In genomic region chr19:54286283-54286682, GRCh38 we compare ENCODE assay signal across 11 cellular contexts. TPM values are rescaled to one million over a fixed set of nuclear protein-coding genes. Genes with fewer than 3 reads are reported as not detected.
A peak's percentile ranks its signal among the peaks of the same experiment; 100 is the strongest.
DNase-seq lines count a peak whose midpoint lies in the region; ATAC-seq, FAIRE-seq and TF ChIP-seq lines count a peak whose summit lies in the region.
"Not testable (repeated sequence)": the region's sequence is repeated elsewhere in the genome, so short reads cannot be mapped to it uniquely, and the experiment has no call there.
"Had no signal": no experiment of that assay in that cellular context is flagged by ENCODE, and none has a peak within 500 bp of the region (broad histone marks: within the 10 kb centered on the region; RNA-seq: fewer than 3 reads in every experiment).

No MANE protein-coding gene starts in this region.

- H3K79me2 ChIP-seq in GM12878 (ENCODE audit: control insufficient read depth, insufficient read depth, low read length): not testable (repeated sequence)

- RAD21 ChIA-PET in GM12878 (lab: Charles Lee; ENCODE audit: unreplicated experiment): not testable (repeated sequence)

- WGBS in GM12878 (ENCODE audit: insufficient coverage, insufficient replicate concordance, low lambda C conversion rate, missing lambda C conversion rate): 11% methylated on average over 7 of the region's 10 CpGs

- peaks cover 92% of the 10 kb centered on the region for H3K4me1 ChIP-seq in BLaER1
- H3K4me1 ChIP-seq in Panc1 (ENCODE audit: control insufficient read depth, insufficient read depth, low read length); GM12878 (ENCODE audit: control insufficient read depth, insufficient read depth, low read length); upper lobe of right lung: not testable (repeated sequence)

- CTCF ChIA-PET in Panc1 (lab: Charles Lee); GM12878 (lab: Yijun Ruan, JAX): not testable (repeated sequence)

- H3K27me3 Mint-ChIP-seq in osteocyte (ENCODE audit: unreplicated experiment): not testable (repeated sequence)

- peak overlapping the region; percentile 93 for H3K4me2 ChIP-seq in BLaER1
- H3K4me2 ChIP-seq in GM12878 (ENCODE audit: control insufficient read depth, insufficient read depth): not testable (repeated sequence)

- POLR2A ChIA-PET in Panc1 (lab: Charles Lee); GM12878 (lab: Charles Lee): not testable (repeated sequence)

- H3K9me3 Mint-ChIP-seq in osteocyte (ENCODE audit: unreplicated experiment): not testable (repeated sequence)

- SMC1A ChIA-PET in GM12878 (lab: Charles Lee; ENCODE audit: uncharacterized antibody, unreplicated experiment): not testable (repeated sequence)

- DNase-seq in GM12892 (ENCODE audit: insufficient read length); Panc1 (ENCODE audit: low read depth, low spot score); GM12878 (ENCODE audit: low read depth, low spot score); upper lobe of right lung: not testable (repeated sequence)
- peak; percentile 45 for DNase-seq in mesenteric fat pad (ENCODE audit: low spot score)
- DNase-seq in osteocyte (ENCODE audit: extremely low spot score, unreplicated experiment): peak; percentile 51

- not testable (repeated sequence) for H3K9me3 ChIP-seq in BLaER1; Panc1 (ENCODE audit: control insufficient read depth, insufficient read depth, low read depth, low read length); GM12878 (replicated peaks; ENCODE audit: control insufficient read depth, insufficient read depth, low read length); upper lobe of right lung

- H3K27ac Mint-ChIP-seq in osteocyte (ENCODE audit: unreplicated experiment): not testable (repeated sequence)

- not testable (repeated sequence) for TF ChIP-seq CTCF in Panc1 (IDR thresholded peaks at IDR 0.05); GM12878 (IDR thresholded peaks at IDR 0.05 in 2 of 3, conservative IDR thresholded peaks at IDR 0.05 in 1 of 3; ENCODE audit: control insufficient read depth in 2 of 3, extremely low read depth in 1 of 3, insufficient read depth in 1 of 3, low read depth in 3 of 3, low read length in 3 of 3); osteocyte (IDR thresholded peaks at IDR 0.05); upper lobe of right lung (IDR thresholded peaks at IDR 0.05)

- not testable (repeated sequence) for H3K36me3 ChIP-seq in BLaER1; Panc1 (ENCODE audit: control insufficient read depth, insufficient read depth, low read length); GM12878 (ENCODE audit: control insufficient read depth in 2 of 2, insufficient read depth in 2 of 2, low read length in 1 of 2); upper lobe of right lung

- H3K9ac ChIP-seq in BLaER1: peak overlapping the region; percentile 86
- H3K9ac ChIP-seq in GM12878 (ENCODE audit: control insufficient read depth, insufficient read depth, low read length): not testable (repeated sequence)

- H3K27ac ChIP-seq in BLaER1: peak overlapping the region; percentile 97
- H3K27ac ChIP-seq in Panc1 (ENCODE audit: low read length); GM12878 (ENCODE audit: control insufficient read depth, insufficient read depth); upper lobe of right lung: not testable (repeated sequence)

- H2AFZ ChIP-seq in GM12878 (ENCODE audit: control insufficient read depth, low read depth, low read length): not testable (repeated sequence)

- H4K20me1 ChIP-seq in BLaER1; GM12878 (ENCODE audit: control insufficient read depth, insufficient read depth): not testable (repeated sequence)

- not testable (repeated sequence) for BruUV-seq in Panc1 (replicated peaks; lab: Mats Ljungman, UMichigan); GM12878 (replicated peaks; lab: Mats Ljungman, UMichigan)

- in situ Hi-C loops in Panc1 (cut with HindIII; ENCODE audit: low pct_unique_long_range_greater_than_20kb, low sequenced_read_pairs); GM12878 (cut with MboI): not testable (repeated sequence)

- FAIRE-seq in GM12892 (lab: Jason Lieb, UNC) (peak; percentile 83), GM12878 (lab: Jason Lieb, UNC) (peak; percentile 47)

- H3K4me3 Mint-ChIP-seq in osteocyte (ENCODE audit: unreplicated experiment): not testable (repeated sequence)

- H3K4me3 ChIP-seq in BLaER1: peak overlapping the region; percentile 36
- H3K4me3 ChIP-seq in Panc1 (ENCODE audit: low read depth in 2 of 2, low read length in 2 of 2); GM12878; upper lobe of right lung: not testable (repeated sequence)

- intact Hi-C loops in Panc1 (cut with micrococcal nuclease; ENCODE audit: unreplicated experiment); GM12878 (cut with micrococcal nuclease; ENCODE audit: unreplicated experiment); upper lobe of right lung (cut with DNase I): not testable (repeated sequence)

- H3K4me1 Mint-ChIP-seq in osteocyte (ENCODE audit: unreplicated experiment): not testable (repeated sequence)

- not testable (repeated sequence) for TF ChIP-seq EP300 in GM12878 (IDR thresholded peaks at IDR 0.05; ENCODE audit: borderline replicate concordance in 1 of 2, control insufficient read depth in 1 of 2, low read depth in 2 of 2, low read length in 2 of 2)

- not testable (repeated sequence) for TF ChIP-seq POLR2A in GM12892 (IDR thresholded peaks at IDR 0.05; ENCODE audit: low read depth, low read length); GM12878 (IDR thresholded peaks at IDR 0.05; ENCODE audit: low read depth, low read length)

- H3K36me3 Mint-ChIP-seq in osteocyte (ENCODE audit: unreplicated experiment): not testable (repeated sequence)

- peak; percentile 40 for ATAC-seq in Panc1
- ATAC-seq in GM12878: peak; percentile 72
- peak; percentile 26 for ATAC-seq in esophagus mucosa
- peak; percentile 23 for ATAC-seq in upper lobe of right lung

- H3K27me3 ChIP-seq in BLaER1; GM12878 (replicated peaks in 1 of 2; ENCODE audit: control insufficient read depth in 2 of 2, insufficient read depth in 2 of 2, low read length in 1 of 2); upper lobe of right lung: not testable (repeated sequence)
- H3K27me3 ChIP-seq in Panc1 (ENCODE audit: control insufficient read depth, insufficient read depth, low read length): peaks cover 16% of the 10 kb centered on the region

- not testable (repeated sequence) for TF ChIP-seq RAD21 in GM12878 (IDR thresholded peaks at IDR 0.05; ENCODE audit: insufficient read depth, low read depth, low read length)

RNA-seq across cellular contexts. Expression of gene LILRB2, which starts 5.4 kb away (rescaled TPM):
- not detected for polyA plus RNA-seq in GM12892 (2012; ENCODE audit: missing spikeins)
- not detected for total RNA-seq in Panc1 (2021; ENCODE audit: unreplicated experiment)
- polyA plus RNA-seq in Panc1 (2012; ENCODE audit: insufficient read length): not detected
- 0.27 and 0.33 TPM in 2 replicates for total RNA-seq in GM12878 (2013; cell fraction: nucleolus; rRNA removed)
- total RNA-seq in GM12878 (2014; rRNA removed): 0.17 TPM in 1 of 2 replicates, not detected in the other
- total RNA-seq in GM12878 (2014; rRNA removed; fragmentation: Illumina TruSeq; extraction: Trizol): 0.09 TPM in 2 replicates
- not detected in 2 replicates for total RNA-seq in GM12878 (2021)
- polyA plus RNA-seq in GM12878 (2011; ENCODE audit: low read depth): not detected
- 0.08 TPM in 1 of 2 replicates, not detected in the other for polyA plus RNA-seq in GM12878 (2011; rRNA removed)
- 0.03 TPM in 1 of 2 replicates, not detected in the other for polyA plus RNA-seq in GM12878 (2011; cell fraction: cytosol; rRNA removed)
- polyA plus RNA-seq in GM12878 (2011; cell fraction: nucleus; rRNA removed): 0.07 and 0.13 TPM in 2 replicates
- 0.08 TPM in 1 of 2 replicates, not detected in the other for polyA plus RNA-seq in GM12878 (2012)
- polyA plus RNA-seq in GM12878 (2014; fragmentation: Illumina TruSeq; extraction: Trizol): 0.15 TPM in 1 of 2 replicates, not detected in the other
- polyA plus RNA-seq in GM12878 (2014; fragmentation: Nextera tagmentation; extraction: Ambion mirVana): not detected
- polyA plus RNA-seq in GM12878 (2014; rRNA removed): 0.11 and 0.15 TPM in 2 replicates
- under 1 TPM in 1 of 2 experiments, not detected in 1; 0.18 TPM for polyA plus RNA-seq in GM12878 (2016; fragmentation: Nextera tagmentation; extraction: Ambion mirVana)
- not detected in 2 replicates for polyA minus RNA-seq in GM12878 (2011; rRNA and poly(A)+ RNA removed)
- polyA minus RNA-seq in GM12878 (2011; cell fraction: cytosol; rRNA and poly(A)+ RNA removed): not detected in 2 replicates
- 0.19 TPM in 1 of 2 replicates, not detected in the other for polyA minus RNA-seq in GM12878 (2011; cell fraction: nucleus; rRNA and poly(A)+ RNA removed)
- 0.84 TPM for total RNA-seq in esophagus mucosa
- 14.4 TPM for total RNA-seq in mesenteric fat pad
- total RNA-seq in osteocyte: not detected in 2 replicates
- total RNA-seq in upper lobe of right lung: 18.8 TPM
- total RNA-seq: GM23338, H7 had no signal
- polyA plus RNA-seq: CD4-positive, alpha-beta memory T cell; GM23338 had no signal

RNA-seq across cellular contexts. Expression of gene LILRA5, which starts 26.7 kb away (rescaled TPM):
- not detected for polyA plus RNA-seq in GM12892 (2012; ENCODE audit: missing spikeins)
- total RNA-seq in Panc1 (2021; ENCODE audit: unreplicated experiment): not detected
- not detected for polyA plus RNA-seq in Panc1 (2012; ENCODE audit: insufficient read length)
- total RNA-seq in GM12878 (2013; cell fraction: nucleolus; rRNA removed): 1.8 TPM in 1 of 2 replicates, not detected in the other
- 0.73 and 0.76 TPM in 2 replicates for total RNA-seq in GM12878 (2014; rRNA removed)
- total RNA-seq in GM12878 (2014; rRNA removed; fragmentation: Illumina TruSeq; extraction: Trizol): 0.31 and 0.32 TPM in 2 replicates
- 0.41 and 0.51 TPM in 2 replicates for total RNA-seq in GM12878 (2021)
- polyA plus RNA-seq in GM12878 (2011; ENCODE audit: low read depth): not detected
- not detected in 2 replicates for polyA plus RNA-seq in GM12878 (2011; rRNA removed)
- not detected in 2 replicates for polyA plus RNA-seq in GM12878 (2011; cell fraction: cytosol; rRNA removed)
- polyA plus RNA-seq in GM12878 (2011; cell fraction: nucleus; rRNA removed): not detected in 2 replicates
- polyA plus RNA-seq in GM12878 (2012): not detected in 2 replicates
- 0.31 TPM in 1 of 2 replicates, not detected in the other for polyA plus RNA-seq in GM12878 (2014; fragmentation: Illumina TruSeq; extraction: Trizol)
- polyA plus RNA-seq in GM12878 (2014; fragmentation: Nextera tagmentation; extraction: Ambion mirVana): under 1 TPM in 1 of 2 experiments, not detected in 1; 0.05 TPM
- 0.18 and 1.2 TPM in 2 replicates for polyA plus RNA-seq in GM12878 (2014; rRNA removed)
- not detected for polyA plus RNA-seq in GM12878 (2016; fragmentation: Nextera tagmentation; extraction: Ambion mirVana)
- 0.21 TPM in 1 of 2 replicates, not detected in the other for polyA minus RNA-seq in GM12878 (2011; rRNA and poly(A)+ RNA removed)
- polyA minus RNA-seq in GM12878 (2011; cell fraction: cytosol; rRNA and poly(A)+ RNA removed): not detected in 2 replicates
- polyA minus RNA-seq in GM12878 (2011; cell fraction: nucleus; rRNA and poly(A)+ RNA removed): not detected in 2 replicates
- total RNA-seq in esophagus mucosa: 0.64 TPM
- 23.0 TPM for total RNA-seq in mesenteric fat pad
- total RNA-seq in osteocyte: not detected in 2 replicates
- total RNA-seq in upper lobe of right lung: 13.5 TPM
- total RNA-seq: GM23338, H7 had no signal
- polyA plus RNA-seq: CD4-positive, alpha-beta memory T cell; GM23338 had no signal

RNA-seq across cellular contexts. Expression of gene LILRB5, which starts 29.2 kb away (rescaled TPM):
- 0.06 TPM for polyA plus RNA-seq in GM12892 (2012; ENCODE audit: missing spikeins)
- total RNA-seq in Panc1 (2021; ENCODE audit: unreplicated experiment) (0.05 TPM), GM12878 (2014; rRNA removed) (not detected in 2 replicates), GM12878 (2014; rRNA removed; fragmentation: Illumina TruSeq; extraction: Trizol) (not detected in 2 replicates), GM12878 (2021) (0.05 and 0.13 TPM in 2 replicates), esophagus mucosa (0.32 TPM), mesenteric fat pad (69.4 TPM), osteocyte (not detected in 2 replicates), upper lobe of right lung (9.1 TPM)
- 0.07 TPM for polyA plus RNA-seq in Panc1 (2012; ENCODE audit: insufficient read length)
- not detected in 2 replicates for total RNA-seq in GM12878 (2013; cell fraction: nucleolus; rRNA removed)
- polyA plus RNA-seq in GM12878 (2011; ENCODE audit: low read depth): not detected
- polyA plus RNA-seq in GM12878 (2011; rRNA removed) (0.01 TPM in 1 of 2 replicates, not detected in the other), GM12878 (2014; fragmentation: Illumina TruSeq; extraction: Trizol) (not detected in 2 replicates), GM12878 (2014; fragmentation: Nextera tagmentation; extraction: Ambion mirVana) (not detected), GM12878 (2014; rRNA removed) (not detected in 2 replicates), GM12878 (2016; fragmentation: Nextera tagmentation; extraction: Ambion mirVana) (not detected)
- polyA plus RNA-seq in GM12878 (2011; cell fraction: cytosol; rRNA removed): not detected in 2 replicates
- 0.01 and 0.10 TPM in 2 replicates for polyA plus RNA-seq in GM12878 (2011; cell fraction: nucleus; rRNA removed)
- 0.08 TPM in 1 of 2 replicates, not detected in the other for polyA plus RNA-seq in GM12878 (2012)
- polyA minus RNA-seq in GM12878 (2011; rRNA and poly(A)+ RNA removed): not detected in 2 replicates
- not detected in 2 replicates for polyA minus RNA-seq in GM12878 (2011; cell fraction: cytosol; rRNA and poly(A)+ RNA removed)
- polyA minus RNA-seq in GM12878 (2011; cell fraction: nucleus; rRNA and poly(A)+ RNA removed): not detected in 2 replicates
- total RNA-seq: GM23338, H7 had no signal
- polyA plus RNA-seq: CD4-positive, alpha-beta memory T cell; GM23338 had no signal

RNA-seq across cellular contexts. Expression of gene LILRA6, which starts 43.7 kb away (rescaled TPM):
- 4.2 TPM for polyA plus RNA-seq in GM12892 (2012; ENCODE audit: missing spikeins)
- total RNA-seq in Panc1 (2021; ENCODE audit: unreplicated experiment) (0.08 TPM), GM12878 (2014; rRNA removed) (0.11 TPM in 1 of 2 replicates, not detected in the other), GM12878 (2014; rRNA removed; fragmentation: Illumina TruSeq; extraction: Trizol) (not detected in 2 replicates), GM12878 (2021) (0.10 TPM in 1 of 2 replicates, not detected in the other), esophagus mucosa (not detected), mesenteric fat pad (26.5 TPM), osteocyte (not detected in 2 replicates), upper lobe of right lung (21.4 TPM)
- not detected for polyA plus RNA-seq in Panc1 (2012; ENCODE audit: insufficient read length)
- 0.73 and 1.3 TPM in 2 replicates for total RNA-seq in GM12878 (2013; cell fraction: nucleolus; rRNA removed)
- polyA plus RNA-seq in GM12878 (2011; ENCODE audit: low read depth): not detected
- polyA plus RNA-seq in GM12878 (2011; rRNA removed) (1.2 and 1.7 TPM in 2 replicates), GM12878 (2014; fragmentation: Illumina TruSeq; extraction: Trizol) (0.07 TPM in 1 of 2 replicates, not detected in the other), GM12878 (2014; fragmentation: Nextera tagmentation; extraction: Ambion mirVana) (under 1 TPM; 0.04 to 0.05 TPM), GM12878 (2014; rRNA removed) (0.09 and 0.19 TPM in 2 replicates), GM12878 (2016; fragmentation: Nextera tagmentation; extraction: Ambion mirVana) (under 1 TPM in 1 of 2 experiments, not detected in 1; 0.05 TPM)
- 0.79 and 1.1 TPM in 2 replicates for polyA plus RNA-seq in GM12878 (2011; cell fraction: cytosol; rRNA removed)
- 2.2 and 5.0 TPM in 2 replicates for polyA plus RNA-seq in GM12878 (2011; cell fraction: nucleus; rRNA removed)
- polyA plus RNA-seq in GM12878 (2012): 0.23 and 0.73 TPM in 2 replicates
- polyA minus RNA-seq in GM12878 (2011; rRNA and poly(A)+ RNA removed): 0.46 and 0.51 TPM in 2 replicates
- polyA minus RNA-seq in GM12878 (2011; cell fraction: cytosol; rRNA and poly(A)+ RNA removed): not detected in 2 replicates
- 0.24 and 0.38 TPM in 2 replicates for polyA minus RNA-seq in GM12878 (2011; cell fraction: nucleus; rRNA and poly(A)+ RNA removed)
- total RNA-seq: GM23338, H7 had no signal
- polyA plus RNA-seq: GM23338 had no signal

RNA-seq across cellular contexts. Expression of gene LILRA4, which starts 52.7 kb away (rescaled TPM):
- 6.6 TPM for polyA plus RNA-seq in GM12892 (2012; ENCODE audit: missing spikeins)
- total RNA-seq in Panc1 (2021; ENCODE audit: unreplicated experiment) (not detected), GM12878 (2014; rRNA removed) (17.9 and 19.1 TPM in 2 replicates), GM12878 (2014; rRNA removed; fragmentation: Illumina TruSeq; extraction: Trizol) (10.2 and 13.6 TPM in 2 replicates), GM12878 (2021) (12.7 and 17.2 TPM in 2 replicates), esophagus mucosa (not detected), mesenteric fat pad (1.0 TPM), osteocyte (not detected in 2 replicates), upper lobe of right lung (4.8 TPM)
- not detected for polyA plus RNA-seq in Panc1 (2012; ENCODE audit: insufficient read length)
- 7.6 and 8.3 TPM in 2 replicates for total RNA-seq in GM12878 (2013; cell fraction: nucleolus; rRNA removed)
- 0.17 TPM for polyA plus RNA-seq in GM12878 (2011; ENCODE audit: low read depth)
- polyA plus RNA-seq in GM12878 (2011; rRNA removed) (1.8 and 2.4 TPM in 2 replicates), GM12878 (2014; fragmentation: Illumina TruSeq; extraction: Trizol) (13.4 and 14.3 TPM in 2 replicates), GM12878 (2014; fragmentation: Nextera tagmentation; extraction: Ambion mirVana) (10 to 100 TPM in 1 of 2 experiments, 1 to 10 TPM in 1; 9.7 to 12.4 TPM), GM12878 (2014; rRNA removed) (17.4 and 18.5 TPM in 2 replicates), GM12878 (2016; fragmentation: Nextera tagmentation; extraction: Ambion mirVana) (1 to 10 TPM; 6.4 to 6.9 TPM)
- polyA plus RNA-seq in GM12878 (2011; cell fraction: cytosol; rRNA removed): 2.6 and 4.1 TPM in 2 replicates
- 0.94 and 2.5 TPM in 2 replicates for polyA plus RNA-seq in GM12878 (2011; cell fraction: nucleus; rRNA removed)
- polyA plus RNA-seq in GM12878 (2012): 0.32 and 1.4 TPM in 2 replicates
- 1.5 and 5.2 TPM in 2 replicates for polyA minus RNA-seq in GM12878 (2011; rRNA and poly(A)+ RNA removed)
- polyA minus RNA-seq in GM12878 (2011; cell fraction: cytosol; rRNA and poly(A)+ RNA removed): 0.73 TPM in 1 of 2 replicates, not detected in the other
- 1.2 and 1.8 TPM in 2 replicates for polyA minus RNA-seq in GM12878 (2011; cell fraction: nucleus; rRNA and poly(A)+ RNA removed)
- total RNA-seq: CD4-positive, alpha-beta memory T cell; GM23338; H7 had no signal
- polyA plus RNA-seq: GM23338 had no signal
